7 cellular contexts compared by ENCODE assay signal in the genomic region with DNA sequence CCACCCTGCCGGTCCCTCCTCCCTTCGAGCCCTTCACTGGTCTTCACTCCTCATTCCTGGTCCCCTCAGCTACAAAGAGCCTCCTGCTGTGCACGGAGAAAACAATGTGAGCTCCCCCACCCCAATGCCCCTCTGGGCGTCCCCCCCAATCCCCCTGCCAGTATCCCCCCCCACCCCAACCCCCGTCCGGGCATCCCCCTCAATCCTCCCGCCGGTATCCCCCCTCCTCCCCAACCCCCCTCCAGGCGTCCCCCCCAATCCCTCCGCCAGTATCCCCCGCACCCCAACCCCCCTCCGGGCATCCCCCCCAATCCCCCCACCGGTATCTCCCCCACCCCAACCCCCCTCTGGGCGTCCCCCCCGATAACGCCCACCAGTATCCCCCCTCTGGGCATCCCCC. TPM values are rescaled to one million over a fixed set of nuclear protein-coding genes. Genes with fewer than 3 reads are reported as not detected.
"Had no signal": no experiment of that assay in that cellular context is flagged by ENCODE, and none has a peak within 500 bp of the region (broad histone marks: within the 10 kb centered on the region; RNA-seq: fewer than 3 reads in every experiment).

No MANE protein-coding gene starts in this region.

- ATAC-seq: GM23338, HCT116, HepG2 had no signal

- H3K27ac ChIP-seq: HL-60 had no signal

- H2AFZ ChIP-seq: GM23338 had no signal

- H3K4me3 ChIP-seq: GM23338, HAP-1 had no signal

- H3K4me2 ChIP-seq: GM23338 had no signal

- H3K4me1 ChIP-seq: HAP-1 had no signal

- H3K9me3 ChIP-seq: HAP-1 had no signal

- H3K36me3 ChIP-seq: HAP-1 had no signal

- DNase-seq: HFFc6 had no signal

RNA-seq across cellular contexts. Expression of a gene that starts 43.0 kb away (rescaled TPM):
- total RNA-seq: HT1080 had no signal
